In genomic region chr1:205593532-205593931, GRCh38 we compare ENCODE assay signal across 9 cellular contexts. TPM values are rescaled to one million over a fixed set of nuclear protein-coding genes. Genes with fewer than 3 reads are reported as not detected.
DNase-seq lines count a peak whose midpoint lies in the region; ATAC-seq and TF ChIP-seq lines count a peak whose summit lies in the region.
"Had no signal": no experiment of that assay in that cellular context is flagged by ENCODE, and none has a peak within 500 bp of the region (broad histone marks: within the 10 kb centered on the region; RNA-seq: fewer than 3 reads in every experiment).

No MANE protein-coding gene starts in this region.

- H3K27me3 Mint-ChIP-seq in activated T-cell treated with anti-CD3 and anti-CD28 coated beads, Interleukin-2, amount 50 U/mL, for 4 hours (ENCODE audit: low read depth): no peaks in the 10 kb centered on the region
- no peaks in the 10 kb centered on the region for H3K27me3 Mint-ChIP-seq in activated CD8-positive, alpha-beta T cell treated with anti-CD3 and anti-CD28 coated beads for 36 hours
- no peaks in the 10 kb centered on the region for H3K27me3 Mint-ChIP-seq in nephron (ENCODE audit: low read depth)

- POLR2A ChIA-PET in activated CD8-positive, alpha-beta T cell treated with anti-CD3 and anti-CD28 coated beads for 36 hours (lab: Charles Lee): interaction anchor here (0.7 to 7.1 kb wide), 5 partner anchors 38 to 76 kb away, joined by 3 to 119 read pairs (median 5); partner anchors contain the start of gene ELK4

- intact Hi-C loops in activated CD8-positive, alpha-beta T cell treated with anti-CD3 and anti-CD28 coated beads for 36 hours (cut with micrococcal nuclease): no loop called here

- H3K4me3 Mint-ChIP-seq in activated T-cell treated with anti-CD3 and anti-CD28 coated beads, Interleukin-2, amount 50 U/mL, for 4 hours: peak overlapping the region; percentile 43
- peak overlapping the region; percentile 84 for H3K4me3 Mint-ChIP-seq in activated CD8-positive, alpha-beta T cell treated with anti-CD3 and anti-CD28 coated beads for 36 hours
- no peak overlapping the region for H3K4me3 Mint-ChIP-seq in nephron

- H3K36me3 Mint-ChIP-seq in activated T-cell treated with anti-CD3 and anti-CD28 coated beads, Interleukin-2, amount 50 U/mL, for 4 hours (ENCODE audit: insufficient read depth): peaks cover 15% of the 10 kb centered on the region
- peaks cover 33% of the 10 kb centered on the region for H3K36me3 Mint-ChIP-seq in activated CD8-positive, alpha-beta T cell treated with anti-CD3 and anti-CD28 coated beads for 36 hours (ENCODE audit: low read depth)
- H3K36me3 Mint-ChIP-seq in nephron (ENCODE audit: low read depth): peaks cover 18% of the 10 kb centered on the region

- peak overlapping the region; percentile 88 for H3K27ac Mint-ChIP-seq in activated CD8-positive, alpha-beta T cell treated with anti-CD3 and anti-CD28 coated beads for 36 hours
- H3K27ac Mint-ChIP-seq in nephron: peak overlapping the region in 2 of 3 experiments; percentile 46 to 79

- peaks cover 44% of the 10 kb centered on the region for H3K4me1 Mint-ChIP-seq in activated T-cell treated with anti-CD3 and anti-CD28 coated beads, Interleukin-2, amount 50 U/mL, for 4 hours (ENCODE audit: low read depth)
- peaks cover 41% of the 10 kb centered on the region for H3K4me1 Mint-ChIP-seq in activated CD8-positive, alpha-beta T cell treated with anti-CD3 and anti-CD28 coated beads for 36 hours (ENCODE audit: low read depth)
- peaks cover 23% of the 10 kb centered on the region for H3K4me1 Mint-ChIP-seq in nephron

- DNase-seq in activated T-cell treated with anti-CD3 and anti-CD28 coated beads, Interleukin-2, amount 50 U/mL, for 4 hours: no peak
- DNase-seq in activated T-cell treated with anti-CD3 and anti-CD28 coated beads for 4 hours (no peak), hypothalamus (lab: John Stamatoyannopoulos, UW) (no peak), NCI-H1417 (lab: John Stamatoyannopoulos, UW) (no peak), foreskin melanocyte (no peak)
- no peak for DNase-seq in activated CD8-positive, alpha-beta T cell treated with anti-CD3 and anti-CD28 coated beads for 36 hours
- DNase-seq: NCI-H1105 had no signal

- ATAC-seq in activated T-cell treated with anti-CD3 and anti-CD28 coated beads, Interleukin-2, amount 50 U/mL, for 4 hours: peak; percentile 16 to 25
- ATAC-seq in GM21737 (IDR thresholded peaks at IDR 0.05; ENCODE audit: unreplicated experiment): peak; percentile 42
- peak; percentile 12 for ATAC-seq in activated CD8-positive, alpha-beta T cell treated with anti-CD3 and anti-CD28 coated beads for 36 hours

- no peak for TF ChIP-seq CTCF in activated CD8-positive, alpha-beta T cell treated with anti-CD3 and anti-CD28 coated beads for 36 hours (IDR thresholded peaks at IDR 0.05)
- TF ChIP-seq CTCF in nephron (IDR thresholded peaks at IDR 0.05; ENCODE audit: unreplicated experiment in 3 of 3): no peak

- CTCF ChIA-PET in activated CD8-positive, alpha-beta T cell treated with anti-CD3 and anti-CD28 coated beads for 36 hours (lab: Charles Lee): interaction anchor here (0.9 to 9.8 kb wide), 11 partner anchors 8 to 384 kb away, joined by 3 to 396 read pairs (median 16); partner anchors contain the start of gene ELK4

- H3K9me3 Mint-ChIP-seq in activated T-cell treated with anti-CD3 and anti-CD28 coated beads, Interleukin-2, amount 50 U/mL, for 4 hours: no peaks in the 10 kb centered on the region
- no peaks in the 10 kb centered on the region for H3K9me3 Mint-ChIP-seq in activated CD8-positive, alpha-beta T cell treated with anti-CD3 and anti-CD28 coated beads for 36 hours
- no peaks in the 10 kb centered on the region for H3K9me3 Mint-ChIP-seq in nephron

RNA-seq across cellular contexts. Expression of gene ELK4, which starts 38.3 kb away (rescaled TPM):
- 100 to 1,000 TPM in 2 of 3 donors, 10 to 100 TPM in 1; 90.7 to 103 (median 101) TPM for total RNA-seq in activated T-cell treated with anti-CD3 and anti-CD28 coated beads, Interleukin-2, amount 50 U/mL, for 4 hours
- 10 to 100 TPM; 61.5 to 62.1 TPM for total RNA-seq in activated CD8-positive, alpha-beta T cell treated with anti-CD3 and anti-CD28 coated beads for 36 hours

Comparison
In these comparisons a context has a peak if more than half of its experiments do, and no peak if none do; other contexts are left out.
1. H3K4me3 Mint-ChIP-seq: peak in activated T-cell treated with anti-CD3 and anti-CD28 coated beads, Interleukin-2, amount 50 U/mL, for 4 hours (single experiment) and activated CD8-positive, alpha-beta T cell treated with anti-CD3 and anti-CD28 coated beads for 36 hours (single experiment); none in nephron (0 of 3).
2. Peak in every context shown above with its lines, with median percentiles within 50 percentile points of each other: ATAC-seq.